In the genomic region with DNA sequence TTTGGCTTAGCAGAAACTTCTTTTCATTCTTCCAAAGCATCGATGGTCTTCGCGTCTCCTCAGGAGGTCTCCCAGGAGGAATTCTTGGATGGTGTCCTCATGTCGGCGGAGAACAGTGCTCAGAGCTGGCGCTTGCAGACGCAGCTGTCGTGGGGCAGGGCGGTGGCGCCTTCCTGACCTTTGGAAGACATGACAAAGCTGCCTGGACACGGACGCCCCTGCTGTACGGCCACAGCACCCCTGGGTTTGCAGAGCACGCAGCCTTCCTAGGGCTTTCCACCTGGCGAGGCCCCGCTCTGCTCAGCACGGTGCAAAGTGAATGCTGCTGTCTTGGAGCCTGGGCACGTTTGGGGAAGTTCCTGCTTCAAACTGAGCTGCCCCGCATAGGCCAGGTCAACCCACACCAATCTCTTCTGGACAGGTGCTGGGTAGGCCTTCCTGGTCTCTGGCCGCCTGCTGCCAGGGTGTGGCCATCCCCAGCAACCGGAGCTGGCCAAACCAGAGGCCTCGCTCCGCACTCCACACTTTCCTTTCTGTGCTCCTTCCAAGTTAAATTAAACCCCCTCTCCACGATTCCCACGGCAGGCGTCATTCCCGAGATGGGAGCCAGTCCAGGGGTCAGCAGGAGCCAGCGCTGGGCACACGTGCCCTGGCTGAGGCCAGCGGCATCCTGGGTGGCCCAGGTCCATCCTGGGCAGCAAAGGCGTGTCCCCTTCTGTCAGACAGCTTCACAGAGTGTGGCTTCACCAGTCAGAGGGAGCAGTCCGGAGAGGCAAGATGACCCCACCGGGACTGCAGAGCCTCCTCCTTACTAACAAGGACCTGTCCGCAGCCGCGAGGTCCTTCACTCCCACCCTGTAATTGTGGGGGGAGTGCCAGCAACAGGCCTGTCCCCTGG, we compare ENCODE assay signal across 1 cellular context.
TF ChIP-seq lines count a peak whose summit lies in the region.

No MANE protein-coding gene starts in this region.

TF ChIP-seq in endothelial cell of umbilical vein, 7 proteins besides CTCF, POLR2A, EP300 and RAD21:
- no peak for TF ChIP-seq GATA2 (IDR thresholded peaks at IDR 0.05; ENCODE audit: insufficient read depth, insufficient read length, low read depth, low read length)
- TF ChIP-seq EZH2 (IDR thresholded peaks at IDR 0.05; ENCODE audit: borderline replicate concordance, low read depth, low read length, severe bottlenecking) = no peak
- no peak for TF ChIP-seq FOS (IDR thresholded peaks at IDR 0.05; ENCODE audit: borderline replicate concordance, insufficient read depth, low read length)
- no peak for TF ChIP-seq POLR2AphosphoS5 (IDR thresholded peaks at IDR 0.05; ENCODE audit: insufficient read depth, low read depth, low read length)
- no peak for TF ChIP-seq MYC (IDR thresholded peaks at IDR 0.05; ENCODE audit: low read depth, low read length)
- TF ChIP-seq, protein P1, sequence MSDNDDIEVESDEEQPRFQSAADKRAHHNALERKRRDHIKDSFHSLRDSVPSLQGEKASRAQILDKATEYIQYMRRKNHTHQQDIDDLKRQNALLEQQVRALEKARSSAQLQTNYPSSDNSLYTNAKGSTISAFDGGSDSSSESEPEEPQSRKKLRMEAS (IDR thresholded peaks at IDR 0.05; ENCODE audit: insufficient read depth, insufficient read length) = no peak
- TF ChIP-seq JUN (IDR thresholded peaks at IDR 0.05; ENCODE audit: borderline replicate concordance, insufficient read depth, insufficient read length, low read depth) = no peak
TF ChIP-seq in endothelial cell of umbilical vein: peak in this region for 0.
